Comparison of ENCODE assay signal across 33 cellular contexts in the genomic region with DNA sequence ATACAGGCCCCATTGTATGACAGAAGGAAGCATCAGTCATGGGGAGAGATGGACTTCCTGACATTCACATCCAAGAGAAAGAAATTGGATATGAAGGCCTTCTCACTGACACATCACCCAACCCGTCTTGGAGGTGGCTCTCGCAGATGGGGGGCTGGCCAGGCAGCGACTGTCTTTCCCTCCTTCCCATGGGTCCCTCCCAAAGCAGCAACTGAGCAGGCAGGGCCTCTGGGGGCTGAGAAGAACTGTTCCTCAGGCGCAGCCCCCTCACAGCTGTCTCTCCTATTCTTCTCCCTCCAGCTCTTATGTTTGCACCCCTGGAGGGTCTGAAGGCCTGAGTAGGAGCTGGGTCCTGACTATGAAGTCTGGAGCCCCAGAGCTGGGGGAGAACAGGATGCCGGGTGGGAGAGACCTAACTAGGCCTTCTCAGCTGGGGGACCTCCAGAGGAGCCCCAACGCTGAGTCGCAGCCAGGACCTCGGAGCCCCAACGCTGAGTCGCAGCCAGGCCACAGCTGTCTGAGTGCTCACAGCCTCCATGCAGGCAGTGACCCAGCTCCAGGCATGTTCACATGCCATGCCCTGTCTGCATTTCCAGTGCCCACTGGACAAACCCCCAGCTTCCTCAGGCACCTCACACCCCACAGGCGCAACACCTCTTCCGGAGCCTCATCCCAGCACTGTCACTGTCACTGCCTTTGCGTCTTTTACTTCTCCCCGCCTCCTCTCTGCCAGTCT. TPM values are rescaled to one million over a fixed set of nuclear protein-coding genes. Genes with fewer than 3 reads are reported as not detected.
DNase-seq lines count a peak whose midpoint lies in the region; ATAC-seq and TF ChIP-seq lines count a peak whose summit lies in the region.
"Had no signal": no experiment of that assay in that cellular context is flagged by ENCODE, and none has a peak within 500 bp of the region (broad histone marks: within the 10 kb centered on the region; RNA-seq: fewer than 3 reads in every experiment).

No MANE protein-coding gene starts in this region.

- DNase-seq in GM23248, result peak; percentile 41
- DNase-seq in SJCRH30, result peak; percentile 64 to 65
- DNase-seq in mesenchymal stem cell, result no peak
- no peak for DNase-seq in NOMO-1 treated with DMSO at 0.1 percent for 48 hours (lab: John Stamatoyannopoulos, UW; ENCODE audit: unreplicated experiment)
- DNase-seq in PC-3, result no peak
- DNase-seq in NCI-H2171 treated with DMSO at 0.1 percent for 48 hours (lab: John Stamatoyannopoulos, UW), result no peak
- DNase-seq: activated CD4-positive, alpha-beta T cell treated with anti-CD3 and anti-CD28 coated beads for 4 hours; activated CD8-positive, alpha-beta T cell treated with anti-CD3 and anti-CD28 coated beads, Interleukin-2, amount 10 ng/mL, durations not matched to agents 7 days and 5 days; activated gamma-delta T cell; activated naive CD8-positive, alpha-beta T cell treated with anti-CD3 and anti-CD28 coated beads, Interleukin-2, amount 10 ng/mL, durations not matched to agents 7 days and 5 days; C1 segment of cervical spinal cord; effector memory CD4-positive, alpha-beta T cell; H9; Karpas-422; left ventricle myocardium inferior; naive thymus-derived CD4-positive, alpha-beta T cell; NCI-H1436; NCI-H2081; NCI-H2227 treated with DMSO at 0.1 percent for 48 hours; NCI-H526; NK-92 treated with Interleukin-12 subunit alpha and Interleukin-12 subunit beta, amount 100 ng/mL, for 24 hours; occipital lobe; PC-9; Right ventricle myocardium superior; stimulated activated naive CD4-positive, alpha-beta T cell treated with Interleukin-2 at 50 U/mL for 16 hours had no signal

- H2BK120ac ChIP-seq in mesenchymal stem cell (ENCODE audit: low read depth, low read length), result no peak overlapping the region

- peaks cover 32% of the 10 kb centered on the region for H3F3A ChIP-seq in GM23248 (ENCODE audit: insufficient read depth)
- no peaks in the 10 kb centered on the region for H3F3A ChIP-seq in PC-3 (ENCODE audit: low read length, unreplicated experiment)

- no peak for TF ChIP-seq CTCF in PC-3 (conservative IDR thresholded peaks at IDR 0.05; ENCODE audit: low read depth, low read length)

- H3K23ac ChIP-seq in mesenchymal stem cell (ENCODE audit: low read length in 2 of 2), result no peak overlapping the region

- H4K8ac ChIP-seq in mesenchymal stem cell (ENCODE audit: low read length), result peak overlapping the region; percentile 33

- H2BK12ac ChIP-seq in mesenchymal stem cell (ENCODE audit: low read length in 2 of 2), result no peak overlapping the region

- intact Hi-C loops in PC-3 (cut with micrococcal nuclease), result no loop called here

- no peak overlapping the region for H3K4me3 ChIP-seq in GM23248
- no peak overlapping the region for H3K4me3 ChIP-seq in SJCRH30
- no peak overlapping the region for H3K4me3 ChIP-seq in mesenchymal stem cell (ENCODE audit: insufficient read depth in 1 of 2, low read depth in 1 of 2, low read length in 2 of 2)
- no peak overlapping the region for H3K4me3 ChIP-seq in skeletal muscle satellite cell (ENCODE audit: low read length)
- H3K4me3 ChIP-seq in PC-3 (ENCODE audit: low read length), result no peak overlapping the region
- H3K4me3 ChIP-seq: ascending aorta, cardiac muscle cell, coronary artery, esophagus muscularis mucosa, left ventricle myocardium inferior, PC-9, skin epidermis had no signal

- peak overlapping the region in 1 of 2 experiments; percentile 24 for H3K4ac ChIP-seq in mesenchymal stem cell (ENCODE audit: low read depth in 1 of 2, low read length in 2 of 2)

- H3K18ac ChIP-seq in mesenchymal stem cell (ENCODE audit: low read depth in 1 of 2, low read length in 2 of 2), result peak overlapping the region in 1 of 2 experiments; percentile 78

- CTCF ChIA-PET in PC-3 (lab: Charles Lee), result no interaction called here

- H3K79me2 ChIP-seq in GM23248 (ENCODE audit: insufficient read depth) (no peaks in the 10 kb centered on the region), PC-3 (ENCODE audit: low read length) (no peaks in the 10 kb centered on the region)

- H2BK5ac ChIP-seq in mesenchymal stem cell (ENCODE audit: low read depth, low read length, poor library complexity, severe bottlenecking), result no peak overlapping the region

- no peaks in the 10 kb centered on the region for H3K9me3 ChIP-seq in GM23248 (ENCODE audit: low read depth)
- H3K9me3 ChIP-seq in SJCRH30 (replicated peaks), result no peaks in the 10 kb centered on the region
- no peaks in the 10 kb centered on the region for H3K9me3 ChIP-seq in mesenchymal stem cell (ENCODE audit: control insufficient read depth, low read length)
- H3K9me3 ChIP-seq in skeletal muscle satellite cell (replicated peaks; ENCODE audit: low read length), result no peaks in the 10 kb centered on the region
- H3K9me3 ChIP-seq in PC-3 (ENCODE audit: low read length), result no peaks in the 10 kb centered on the region
- H3K9me3 ChIP-seq: ascending aorta, esophagus muscularis mucosa, left ventricle myocardium inferior had no signal

- WGBS in GM23248 (ENCODE audit: low coverage in 1 of 2, low lambda C conversion rate in 2 of 2, missing lambda C conversion rate in 2 of 2), 2 experiments, result 57 to 65% methylated on average over 13 to 14 of the region's 14 CpGs
- 89% methylated on average over 13 of the region's 14 CpGs for WGBS in mesenchymal stem cell

- H3K4me1 ChIP-seq in GM23248 (ENCODE audit: insufficient read depth) (peaks cover 14% of the 10 kb centered on the region), SJCRH30 (peaks cover 28% of the 10 kb centered on the region), mesenchymal stem cell (ENCODE audit: control insufficient read depth, insufficient read depth, low read depth, low read length) (peaks cover 12% of the 10 kb centered on the region), skeletal muscle satellite cell (ENCODE audit: control insufficient read depth, insufficient read depth, low read length) (peaks cover 26% of the 10 kb centered on the region), PC-3 (ENCODE audit: insufficient read depth, low read length) (no peaks in the 10 kb centered on the region)
- H3K4me1 ChIP-seq: foreskin keratinocyte had no signal

- POLR2A ChIA-PET in PC-3 (lab: Charles Lee; ENCODE audit: unreplicated experiment), result no interaction called here

- H4K20me1 ChIP-seq in GM23248 (ENCODE audit: insufficient read depth) (no peaks in the 10 kb centered on the region), PC-3 (ENCODE audit: low read length) (no peaks in the 10 kb centered on the region)

- H3K14ac ChIP-seq in mesenchymal stem cell (ENCODE audit: low read length in 2 of 2), result peak overlapping the region in 1 of 2 experiments; percentile 86

- peak overlapping the region; percentile 29 for H3K27ac ChIP-seq in GM23248
- peak overlapping the region; percentile 95 for H3K27ac ChIP-seq in SJCRH30
- H3K27ac ChIP-seq in mesenchymal stem cell (ENCODE audit: low read length, poor library complexity, severe bottlenecking), result no peak overlapping the region
- no peak overlapping the region for H3K27ac ChIP-seq in PC-3 (ENCODE audit: low read length)
- H3K27ac ChIP-seq: cardiac muscle cell, esophagus muscularis mucosa, foreskin keratinocyte, left ventricle myocardium inferior, PC-9 had no signal

- H3K79me1 ChIP-seq in mesenchymal stem cell (replicated peaks; ENCODE audit: low read length, poor library complexity, severe bottlenecking), result peaks cover 5% of the 10 kb centered on the region

- no peak overlapping the region for H4K91ac ChIP-seq in mesenchymal stem cell (ENCODE audit: low read length)

- H3K36me3 ChIP-seq in GM23248 (ENCODE audit: low read depth) (peaks cover 21% of the 10 kb centered on the region; the same call in 1 of the 2 replicates), SJCRH30 (no peaks in the 10 kb centered on the region), mesenchymal stem cell (ENCODE audit: control insufficient read depth in 1 of 2, insufficient read depth in 2 of 2, low read depth in 1 of 2, low read length in 2 of 2) (peaks cover 27 to 28% of the 10 kb centered on the region in 2 experiments), skeletal muscle satellite cell (ENCODE audit: insufficient read depth, low read length) (peaks cover 20% of the 10 kb centered on the region), PC-3 (ENCODE audit: low read depth, low read length) (no peaks in the 10 kb centered on the region)
- H3K36me3 ChIP-seq: cardiac muscle cell had no signal

- no peak overlapping the region for H2AFZ ChIP-seq in GM23248
- H2AFZ ChIP-seq in mesenchymal stem cell (ENCODE audit: low read depth, low read length), result no peak overlapping the region
- H2AFZ ChIP-seq in PC-3 (ENCODE audit: low read length), result no peak overlapping the region
- H2AFZ ChIP-seq: PC-9 had no signal

- in situ Hi-C loops in GM23248 (cut with MboI), result loop anchor here (5.0 kb wide), 1 partner anchor 142 kb away; no protein-coding TSS in a partner anchor

- no TSS peak for BruUV-seq in PC-3 (replicated peaks; lab: Mats Ljungman, UMichigan)

- H3K4me2 ChIP-seq in GM23248 (ENCODE audit: unreplicated experiment), result no peak overlapping the region
- H3K4me2 ChIP-seq in mesenchymal stem cell (ENCODE audit: low read length, poor library complexity, severe bottlenecking), result no peak overlapping the region
- peak overlapping the region; percentile 2 for H3K4me2 ChIP-seq in skeletal muscle satellite cell (ENCODE audit: low read length)
- H3K4me2 ChIP-seq in PC-3 (ENCODE audit: low read length), result no peak overlapping the region
- H3K4me2 ChIP-seq: PC-9 had no signal

- peak overlapping the region; percentile 20 for H2BK15ac ChIP-seq in mesenchymal stem cell (ENCODE audit: low read depth, poor library complexity, severe bottlenecking)

- H3K9me2 ChIP-seq in GM23248 (ENCODE audit: insufficient read depth) (no peaks in the 10 kb centered on the region), PC-3 (replicated peaks; ENCODE audit: low read length) (no peaks in the 10 kb centered on the region)

- H3K9ac ChIP-seq in GM23248, result peak overlapping the region; percentile 23; the same call in 1 of the 2 replicates
- peak overlapping the region; percentile 3 for H3K9ac ChIP-seq in mesenchymal stem cell (ENCODE audit: low read length)
- H3K9ac ChIP-seq in skeletal muscle satellite cell (ENCODE audit: low read depth, low read length), result peak overlapping the region; percentile 40
- no peak overlapping the region for H3K9ac ChIP-seq in PC-3 (ENCODE audit: low read length)

- no peaks in the 10 kb centered on the region for H3K27me3 ChIP-seq in GM23248 (replicated peaks; ENCODE audit: insufficient read depth)
- H3K27me3 ChIP-seq in SJCRH30, result no peaks in the 10 kb centered on the region
- H3K27me3 ChIP-seq in mesenchymal stem cell (ENCODE audit: control insufficient read depth in 1 of 2, insufficient read depth in 1 of 2, low read length in 2 of 2), result no peaks in the 10 kb centered on the region
- no peaks in the 10 kb centered on the region for H3K27me3 ChIP-seq in skeletal muscle satellite cell (ENCODE audit: control insufficient read depth, insufficient read depth, low read length)
- H3K27me3 ChIP-seq in PC-3 (ENCODE audit: low read length), result no peaks in the 10 kb centered on the region
- H3K27me3 ChIP-seq: ascending aorta, cardiac muscle cell, esophagus muscularis mucosa, foreskin keratinocyte had no signal

- ATAC-seq in HG03565 (IDR thresholded peaks at IDR 0.05; ENCODE audit: unreplicated experiment), result no peak
- ATAC-seq in PC-3, result no peak
- ATAC-seq: activated CD8-positive, alpha-beta T cell treated with anti-CD3 and anti-CD28 coated beads, Interleukin-2, amount 10 ng/mL, durations not matched to agents 7 days and 5 days; foreskin keratinocyte; naive thymus-derived CD4-positive, alpha-beta T cell had no signal

- no peak overlapping the region for H2AK5ac ChIP-seq in mesenchymal stem cell (ENCODE audit: low read length, severe bottlenecking)

RNA-seq across cellular contexts. Expression of a gene that starts 29.6 kb away (rescaled TPM):
- total RNA-seq in GM23248 (2014; rRNA removed; shearing (Covaris generic)), result 18.0 and 29.8 TPM in 2 replicates
- polyA plus RNA-seq in GM23248 (2016; fragmentation: Nextera tagmentation; extraction: Ambion mirVana), result 37.9 and 38.7 TPM in 2 replicates
- total RNA-seq in SJCRH30 (2014; rRNA removed; shearing (Covaris generic)), result 50.4 and 62.9 TPM in 2 replicates
- polyA plus RNA-seq in mesenchymal stem cell (2013, experiment 1 of 2), result 10.5 TPM
- 10.9 TPM for polyA plus RNA-seq in mesenchymal stem cell (2013, experiment 2 of 2)
- total RNA-seq in skeletal muscle satellite cell (2012; rRNA removed), result 25.1 and 36.2 TPM in 2 replicates
- 38.4 and 63.5 TPM in 2 replicates for total RNA-seq in PC-3 (2014; rRNA removed)

Comparison
In these comparisons a context has a peak if more than half of its experiments do, and no peak if none do; other contexts are left out.
1. DNase-seq: peak in GM23248 (single experiment) and SJCRH30 (2 of 2); none in mesenchymal stem cell (single experiment), NOMO-1 treated with DMSO at 0.1 percent for 48 hours (single experiment), PC-3 (single experiment) and NCI-H2171 treated with DMSO at 0.1 percent for 48 hours (single experiment).
2. H3K27ac ChIP-seq: peak in GM23248 (single experiment) and SJCRH30 (single experiment); none in mesenchymal stem cell (single experiment) and PC-3 (single experiment).